Comparison of ENCODE assay signal across 1 cellular context in the genomic region with DNA sequence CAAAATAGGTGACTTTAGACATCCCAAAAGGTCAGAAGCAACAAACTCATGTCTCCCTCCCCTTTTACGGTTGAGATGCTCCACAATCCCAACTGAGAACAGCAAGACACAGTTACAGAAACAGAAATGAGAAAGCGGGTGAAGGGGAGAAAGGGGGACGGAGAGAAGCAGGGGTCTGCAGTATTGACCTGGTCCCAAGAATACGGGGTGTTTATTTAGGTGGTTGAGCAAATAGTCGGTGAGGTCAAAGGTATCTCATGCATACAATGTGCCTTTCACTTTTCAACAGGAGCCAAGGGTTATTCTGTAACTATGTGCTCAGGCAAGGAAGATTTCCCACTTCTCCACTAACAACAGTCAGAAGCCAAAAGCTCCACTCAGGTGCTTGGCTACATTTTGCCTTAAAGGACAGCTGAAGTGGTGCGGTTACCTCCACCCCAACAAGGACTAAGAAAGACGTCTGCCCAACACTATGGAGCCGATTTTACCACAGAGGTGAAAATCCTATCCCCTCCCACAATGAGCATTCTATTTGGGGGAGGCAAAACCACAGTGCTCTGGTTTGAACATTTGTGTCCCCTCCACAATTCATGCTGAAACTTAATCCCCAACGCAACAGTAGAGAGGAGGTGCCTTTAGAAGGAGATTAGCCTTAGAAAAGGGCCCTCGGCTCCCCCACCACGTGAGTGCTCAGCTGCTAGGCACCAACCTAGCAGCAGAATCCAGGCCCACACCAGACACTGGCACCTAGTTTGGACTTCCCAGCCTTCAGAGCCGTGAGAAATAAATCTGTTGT.
TF ChIP-seq lines count a peak whose summit lies in the region.

No MANE protein-coding gene starts in this region.

TF ChIP-seq in HepG2, 621 proteins besides CTCF, POLR2A, EP300 and RAD21 (continued from another document):
- TF ChIP-seq ZGPAT (CRISPR knock-in tag; IDR thresholded peaks at IDR 0.05) (peak; percentile 70; the same call in 1 of the 2 replicates), DNMT3B (CRISPR knock-in tag; conservative IDR thresholded peaks at IDR 0.05) (no peak), SRSF9 (IDR thresholded peaks at IDR 0.05; ENCODE audit: borderline replicate concordance, insufficient read depth, low read depth, low read length, poor library complexity, severe bottlenecking) (no peak), MYPOP (CRISPR knock-in tag; IDR thresholded peaks at IDR 0.05) (peak; percentile 33; the same call in 1 of the 2 replicates), TBP (CRISPR knock-in tag; IDR thresholded peaks at IDR 0.05) (no peak), ZNF775 (CRISPR knock-in tag; IDR thresholded peaks at IDR 0.05; ENCODE audit: borderline replicate concordance) (peak; percentile 100), SPEN (CRISPR knock-in tag; IDR thresholded peaks at IDR 0.05; ENCODE audit: low read depth) (no peak), SETDB1 (CRISPR knock-in tag; IDR thresholded peaks at IDR 0.05; ENCODE audit: borderline replicate concordance) (no peak), KDM4B (CRISPR knock-in tag; IDR thresholded peaks at IDR 0.05) (no peak), KAT2B (IDR thresholded peaks at IDR 0.05; ENCODE audit: borderline replicate concordance, low read depth, low read length) (no peak), PHF21A (CRISPR knock-in tag; IDR thresholded peaks at IDR 0.05) (peak; percentile 90), KDM5A (IDR thresholded peaks at IDR 0.05; ENCODE audit: borderline replicate concordance, low read length) (no peak), ZC3H13 (CRISPR knock-in tag; IDR thresholded peaks at IDR 0.05) (0 out of 2 replicates have a peak, but pooled peaks have one; percentile 26), IKZF4 (CRISPR knock-in tag; IDR thresholded peaks at IDR 0.05; ENCODE audit: borderline replicate concordance, low read depth, not compliant biosample characterization) (no peak), ESRRA (CRISPR knock-in tag; IDR thresholded peaks at IDR 0.05; ENCODE audit: low read depth) (no peak), ZNF34 (CRISPR knock-in tag; IDR thresholded peaks at IDR 0.05; ENCODE audit: borderline replicate concordance) (no peak), NFIB (CRISPR knock-in tag; IDR thresholded peaks at IDR 0.05; ENCODE audit: borderline replicate concordance) (no peak), ZNF749 (CRISPR knock-in tag; IDR thresholded peaks at IDR 0.05; ENCODE audit: borderline replicate concordance) (no peak), ETV5 (CRISPR knock-in tag; IDR thresholded peaks at IDR 0.05; ENCODE audit: borderline replicate concordance) (peak; percentile 42; the same call in 1 of the 2 replicates), FOXK2 (IDR thresholded peaks at IDR 0.05) (peak; percentile 58; the same call in 1 of the 2 replicates), ZNF788 (CRISPR knock-in tag; IDR thresholded peaks at IDR 0.05; ENCODE audit: borderline replicate concordance) (no peak), RARG (CRISPR knock-in tag; IDR thresholded peaks at IDR 0.05; ENCODE audit: low read depth) (no peak), ZNF318 (CRISPR knock-in tag; IDR thresholded peaks at IDR 0.05) (no peak), MAFK (conservative IDR thresholded peaks at IDR 0.05 in 1 of 2, IDR thresholded peaks at IDR 0.05 in 1 of 2; ENCODE audit: low read length in 2 of 2) (no peak), ZNF335 (CRISPR knock-in tag; IDR thresholded peaks at IDR 0.05) (no peak)
